Comparison of ENCODE assay signal across 9 cellular contexts in genomic region chr1:43531453-43531905, GRCh38. TPM values are rescaled to one million over a fixed set of nuclear protein-coding genes. Genes with fewer than 3 reads are reported as not detected.
DNase-seq lines count a peak whose midpoint lies in the region; ATAC-seq, FAIRE-seq and TF ChIP-seq lines count a peak whose summit lies in the region.
"Had no signal": no experiment of that assay in that cellular context is flagged by ENCODE, and none has a peak within 500 bp of the region (broad histone marks: within the 10 kb centered on the region; RNA-seq: fewer than 3 reads in every experiment).

No MANE protein-coding gene starts in this region.

- FAIRE-seq in endothelial cell of umbilical vein (lab: Jason Lieb, UNC): no peak
- FAIRE-seq: colon had no signal

- POLR2A ChIA-PET in activated CD4-positive, alpha-beta T cell treated with anti-CD3 and anti-CD28 coated beads for 36 hours (lab: Charles Lee): no interaction called here
- POLR2A ChIA-PET in endothelial cell of umbilical vein (lab: Charles Lee): no interaction called here
- POLR2A ChIA-PET in naive thymus-derived CD4-positive, alpha-beta T cell (lab: Charles Lee): no interaction called here

- H3K9me1 ChIP-seq in endothelial cell of umbilical vein (replicated peaks; ENCODE audit: control insufficient read depth, extremely low read depth, insufficient read depth, low read length): no peaks in the 10 kb centered on the region

- peaks cover 20% of the 10 kb centered on the region for H3K4me1 Mint-ChIP-seq in activated CD4-positive, alpha-beta T cell treated with anti-CD3 and anti-CD28 coated beads for 36 hours
- peaks cover 16 to 27% (median 22%) of the 10 kb centered on the region in 7 donors for H3K4me1 Mint-ChIP-seq in naive thymus-derived CD4-positive, alpha-beta T cell

- TF ChIP-seq CTCF in RWPE2 (IDR thresholded peaks at IDR 0.05; ENCODE audit: poor library complexity, severe bottlenecking) (peak; percentile 30), endothelial cell of umbilical vein (IDR thresholded peaks at IDR 0.05; ENCODE audit: extremely low read depth in 1 of 2, insufficient read depth in 1 of 2, low read depth in 1 of 2, low read length in 2 of 2) (no peak)

- dilution Hi-C loops in endothelial cell of umbilical vein (cut with MboI; ENCODE audit: extremely low pct_ligation_motif_present, low sequenced_read_pairs): no loop called here

- H2AFZ ChIP-seq in endothelial cell of umbilical vein (ENCODE audit: low read depth, low read length): peak overlapping the region; percentile 39

- H4K20me1 ChIP-seq in endothelial cell of umbilical vein (replicated peaks; ENCODE audit: control insufficient read depth, extremely low read depth, insufficient read depth, low read length): no peaks in the 10 kb centered on the region

- TF ChIP-seq POLR2A in endothelial cell of umbilical vein (IDR thresholded peaks at IDR 0.05; ENCODE audit: low read depth, low read length) (peak; percentile 45), GM18505 (IDR thresholded peaks at IDR 0.05; ENCODE audit: borderline replicate concordance, extremely low read depth, insufficient read depth, insufficient read length) (no peak)

- H3K36me3 Mint-ChIP-seq in activated CD4-positive, alpha-beta T cell treated with anti-CD3 and anti-CD28 coated beads for 36 hours (ENCODE audit: low read depth): no peaks in the 10 kb centered on the region
- peaks cover 0 to 4% (median 0%) of the 10 kb centered on the region in 5 donors for H3K36me3 Mint-ChIP-seq in naive thymus-derived CD4-positive, alpha-beta T cell

- H3K9me3 Mint-ChIP-seq in activated CD4-positive, alpha-beta T cell treated with anti-CD3 and anti-CD28 coated beads for 36 hours (ENCODE audit: low read depth): no peaks in the 10 kb centered on the region
- H3K9me3 Mint-ChIP-seq in naive thymus-derived CD4-positive, alpha-beta T cell: peaks cover 0 to 3% (median 0%) of the 10 kb centered on the region in 11 donors

- H3K27me3 Mint-ChIP-seq in activated CD4-positive, alpha-beta T cell treated with anti-CD3 and anti-CD28 coated beads for 36 hours: peaks cover 35% of the 10 kb centered on the region
- peaks cover 32 to 50% (median 48%) of the 10 kb centered on the region in 5 donors for H3K27me3 Mint-ChIP-seq in naive thymus-derived CD4-positive, alpha-beta T cell

- H3K79me2 ChIP-seq in endothelial cell of umbilical vein (ENCODE audit: control insufficient read depth, insufficient read depth, low read length): peaks cover 50% of the 10 kb centered on the region

- H3K27ac ChIP-seq in RWPE2 (ENCODE audit: poor library complexity, severe bottlenecking) (peak overlapping the region; percentile 82), endothelial cell of umbilical vein (ENCODE audit: insufficient read depth, low read depth, low read length) (peak overlapping the region; percentile 22)
- H3K27ac ChIP-seq in naive thymus-derived CD4-positive, alpha-beta T cell (ENCODE audit: low read depth, low read length): no peak overlapping the region

- ATAC-seq in activated CD4-positive, alpha-beta T cell treated with anti-CD3 and anti-CD28 coated beads for 36 hours: no peak
- ATAC-seq in RWPE2 (ENCODE audit: low read depth): no peak
- ATAC-seq in naive thymus-derived CD4-positive, alpha-beta T cell: peak; percentile 11
- ATAC-seq in GM18505 (IDR thresholded peaks at IDR 0.05; ENCODE audit: unreplicated experiment): no peak

- H3K4me2 ChIP-seq in endothelial cell of umbilical vein (ENCODE audit: insufficient read depth, low read length): peak overlapping the region; percentile 74

- H3K4me1 ChIP-seq in RWPE2 (ENCODE audit: insufficient read depth, poor library complexity, severe bottlenecking): peaks cover 33% of the 10 kb centered on the region
- H3K4me1 ChIP-seq in endothelial cell of umbilical vein (ENCODE audit: control insufficient read depth, extremely low read depth, insufficient read depth, low read length): peaks cover 24% of the 10 kb centered on the region
- peaks cover 0 to 3% of the 10 kb centered on the region in 2 donors for H3K4me1 ChIP-seq in naive thymus-derived CD4-positive, alpha-beta T cell (ENCODE audit: control insufficient read depth in 2 of 2, insufficient read depth in 2 of 2, low read length in 2 of 2)

- no TSS peak for BruUV-seq in endothelial cell of umbilical vein (replicated peaks; lab: Mats Ljungman, UMichigan)

- peak overlapping the region; percentile 65 for H3K27ac Mint-ChIP-seq in activated CD4-positive, alpha-beta T cell treated with anti-CD3 and anti-CD28 coated beads for 36 hours
- peak overlapping the region in 1 of 9 donors; percentile 84 for H3K27ac Mint-ChIP-seq in naive thymus-derived CD4-positive, alpha-beta T cell

- CTCF ChIA-PET in activated CD4-positive, alpha-beta T cell treated with anti-CD3 and anti-CD28 coated beads for 36 hours (lab: Charles Lee): interaction anchor here (0.6 to 2.3 kb wide), 3 partner anchors 12 to 403 kb away, joined by 3 to 12 read pairs (median 11); no protein-coding TSS in a partner anchor
- CTCF ChIA-PET in endothelial cell of umbilical vein (lab: Charles Lee): interaction anchor here (2.0 to 2.9 kb wide), 2 partner anchors 9 to 23 kb away, joined by 7 to 15 read pairs; no protein-coding TSS in a partner anchor
- CTCF ChIA-PET in naive thymus-derived CD4-positive, alpha-beta T cell (lab: Charles Lee): no interaction called here

- H3K27me3 ChIP-seq in RWPE2 (ENCODE audit: insufficient read depth, poor library complexity, severe bottlenecking) (no peaks in the 10 kb centered on the region), endothelial cell of umbilical vein (ENCODE audit: control insufficient read depth in 2 of 2, insufficient read depth in 2 of 2, low read length in 2 of 2) (no peaks in the 10 kb centered on the region)
- H3K27me3 ChIP-seq in naive thymus-derived CD4-positive, alpha-beta T cell (ENCODE audit: control insufficient read depth in 2 of 2, insufficient read depth in 2 of 2, low read length in 2 of 2): peaks cover 8 to 9% of the 10 kb centered on the region in 2 donors

- H3K4me3 Mint-ChIP-seq in activated CD4-positive, alpha-beta T cell treated with anti-CD3 and anti-CD28 coated beads for 36 hours: peak overlapping the region; percentile 68
- peak overlapping the region; percentile 84 to 100 (median 90) for H3K4me3 Mint-ChIP-seq in naive thymus-derived CD4-positive, alpha-beta T cell

- peak overlapping the region; percentile 59 for H3K9ac ChIP-seq in endothelial cell of umbilical vein (replicated peaks; ENCODE audit: extremely low read depth, insufficient read depth, low read length)

- H3K4me3 ChIP-seq in RWPE2 (ENCODE audit: severe bottlenecking) (peak overlapping the region; percentile 68), endothelial cell of umbilical vein (replicated peaks in 1 of 3; ENCODE audit: insufficient read depth in 1 of 3, low read depth in 1 of 3, low read length in 3 of 3) (peak overlapping the region; percentile 68 to 86 (median 69))
- no peak overlapping the region for H3K4me3 ChIP-seq in naive thymus-derived CD4-positive, alpha-beta T cell (ENCODE audit: low read length)

- H3K9me3 ChIP-seq in RWPE2 (ENCODE audit: severe bottlenecking) (no peaks in the 10 kb centered on the region), endothelial cell of umbilical vein (replicated peaks; ENCODE audit: control insufficient read depth, insufficient read depth, low read length) (no peaks in the 10 kb centered on the region)
- H3K9me3 ChIP-seq in naive thymus-derived CD4-positive, alpha-beta T cell (ENCODE audit: control insufficient read depth in 2 of 3, low read length in 3 of 3): no peaks in the 10 kb centered on the region

- H3K36me3 ChIP-seq in RWPE2 (ENCODE audit: low read depth) (peaks cover 30% of the 10 kb centered on the region), endothelial cell of umbilical vein (ENCODE audit: control insufficient read depth in 2 of 2, extremely low read depth in 1 of 2, insufficient read depth in 2 of 2, low read length in 2 of 2) (no peaks in the 10 kb centered on the region)
- H3K36me3 ChIP-seq in naive thymus-derived CD4-positive, alpha-beta T cell (ENCODE audit: control insufficient read depth in 2 of 3, insufficient read depth in 3 of 3, low read length in 3 of 3): no peaks in the 10 kb centered on the region

- intact Hi-C loops in activated CD4-positive, alpha-beta T cell treated with anti-CD3 and anti-CD28 coated beads for 36 hours (cut with DNase I, micrococcal nuclease): loop anchor here in 1 of 2 experiments (5.0 kb wide), 1 partner anchor 304 kb away; no protein-coding TSS in a partner anchor
- intact Hi-C loops in endothelial cell of umbilical vein (cut with micrococcal nuclease): loop anchor here (5.0 kb wide), 1 partner anchor 51 kb away; no protein-coding TSS in a partner anchor
- intact Hi-C loops in naive thymus-derived CD4-positive, alpha-beta T cell (cut with micrococcal nuclease): loop anchor here in 1 of 2 donors (2.0 to 5.0 kb wide), 2 partner anchors 33 to 304 kb away; no protein-coding TSS in a partner anchor

- peak; percentile 22 for DNase-seq in activated CD4-positive, alpha-beta T cell treated with anti-CD3 and anti-CD28 coated beads for 36 hours
- no peak for DNase-seq in activated CD4-positive, alpha-beta T cell treated with anti-CD3 and anti-CD28 coated beads for 1 hour
- DNase-seq in RWPE2 (ENCODE audit: low spot score) (no peak), endothelial cell of umbilical vein (ENCODE audit: low read depth, low spot score) (peak; percentile 44), dedifferentiated amniotic fluid mesenchymal stem cell (ENCODE audit: extremely low spot score) (no peak)
- peak in 1 of 9 donors; percentile 23 for DNase-seq in naive thymus-derived CD4-positive, alpha-beta T cell
- DNase-seq in activated effector memory CD4-positive, alpha-beta T cell treated with anti-CD3 and anti-CD28 coated beads, Interleukin-2, amount 50 U/mL, for 16 hours: no peak

TF ChIP-seq in endothelial cell of umbilical vein, 7 proteins besides CTCF, POLR2A, EP300 and RAD21 (continues in another document):
- TF ChIP-seq EZH2 (IDR thresholded peaks at IDR 0.05; ENCODE audit: borderline replicate concordance, low read depth, low read length, severe bottlenecking) (no peak), FOS (IDR thresholded peaks at IDR 0.05; ENCODE audit: borderline replicate concordance, insufficient read depth, low read length) (no peak), POLR2AphosphoS5 (IDR thresholded peaks at IDR 0.05; ENCODE audit: insufficient read depth, low read depth, low read length) (peak; percentile 15)

RNA-seq across cellular contexts. Expression of gene PTPRF, which starts 0.8 kb away (rescaled TPM):
- total RNA-seq in activated CD4-positive, alpha-beta T cell treated with anti-CD3 and anti-CD28 coated beads for 36 hours: 1 to 10 TPM; 5.1 to 6.8 TPM
- 271 and 338 TPM in 2 replicates for total RNA-seq in endothelial cell of umbilical vein
- 217 and 267 TPM in 2 replicates for polyA plus RNA-seq in endothelial cell of umbilical vein
- 228 and 234 TPM in 2 replicates for polyA plus RNA-seq in endothelial cell of umbilical vein (2011; cell fraction: cytosol; rRNA removed)
- 315 and 338 TPM in 2 replicates for polyA plus RNA-seq in endothelial cell of umbilical vein (2011; cell fraction: nucleus; rRNA removed)
- polyA plus RNA-seq in endothelial cell of umbilical vein (2012): 215 and 240 TPM in 2 replicates
- polyA minus RNA-seq in endothelial cell of umbilical vein: 650 and 729 TPM in 2 replicates
- 57.9 TPM for polyA minus RNA-seq in endothelial cell of umbilical vein (2011; cell fraction: cytosol; rRNA and poly(A)+ RNA removed)
- 193 and 276 TPM in 2 replicates for polyA minus RNA-seq in endothelial cell of umbilical vein (2011; cell fraction: nucleus; rRNA and poly(A)+ RNA removed)
- total RNA-seq in naive thymus-derived CD4-positive, alpha-beta T cell: 1 to 10 TPM in 2 of 5 experiments, under 1 TPM in 1, not detected in 2; 0.49 to 2.3 (median 1.8) TPM
- not detected for polyA plus RNA-seq in naive thymus-derived CD4-positive, alpha-beta T cell

Comparison
In these comparisons a context has a peak if more than half of its experiments do, and no peak if none do; other contexts are left out.
1. DNase-seq: peak in activated CD4-positive, alpha-beta T cell treated with anti-CD3 and anti-CD28 coated beads for 36 hours (single experiment) and endothelial cell of umbilical vein (single experiment); none in activated CD4-positive, alpha-beta T cell treated with anti-CD3 and anti-CD28 coated beads for 1 hour (single experiment), RWPE2 (single experiment), dedifferentiated amniotic fluid mesenchymal stem cell (single experiment) and activated effector memory CD4-positive, alpha-beta T cell treated with anti-CD3 and anti-CD28 coated beads, Interleukin-2, amount 50 U/mL, for 16 hours (single experiment).
2. RNA of gene PTPRF, which starts 0.8 kb away (total RNA-seq): 271 to 338 TPM in endothelial cell of umbilical vein; 5.1 to 6.8 TPM in activated CD4-positive, alpha-beta T cell treated with anti-CD3 and anti-CD28 coated beads for 36 hours and 0.49 to 2.3 TPM in naive thymus-derived CD4-positive, alpha-beta T cell; every median in the first group is over 10 times any median in the second.